ENCODE assay signal across 22 cellular contexts in the genomic region with DNA sequence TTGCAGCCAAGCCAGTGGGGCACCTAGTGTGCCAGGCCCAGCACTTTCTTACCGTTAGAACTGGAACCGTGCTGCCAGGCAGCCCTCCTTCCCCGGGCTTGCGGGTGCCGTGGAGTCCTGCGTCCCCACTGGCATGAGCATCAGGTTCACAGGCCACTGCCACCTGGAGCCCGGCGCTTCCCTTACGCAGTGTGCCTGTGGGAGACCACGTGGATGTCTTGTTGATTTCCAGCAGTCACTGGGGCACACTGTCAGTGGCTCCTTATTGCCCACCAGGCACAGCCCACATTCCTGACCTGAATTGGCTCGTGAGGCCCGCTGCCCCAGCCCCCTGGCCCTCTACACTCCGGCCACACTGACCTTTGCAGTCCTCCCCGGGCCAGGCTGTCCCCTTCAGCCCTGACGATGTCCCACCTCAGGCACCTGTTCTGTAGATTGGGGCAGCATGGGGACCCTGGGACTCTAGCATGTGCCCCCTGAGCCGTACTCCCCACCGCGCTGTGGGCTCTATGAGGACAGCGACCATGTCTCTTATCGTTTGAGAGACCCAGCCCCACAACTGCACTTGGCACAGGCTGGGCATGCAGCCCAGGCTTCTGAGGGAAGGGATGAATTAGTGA. TPM values are rescaled to one million over a fixed set of nuclear protein-coding genes. Genes with fewer than 3 reads are reported as not detected.
DNase-seq lines count a peak whose midpoint lies in the region; ATAC-seq, FAIRE-seq and TF ChIP-seq lines count a peak whose summit lies in the region.
"Had no signal": no experiment of that assay in that cellular context is flagged by ENCODE, and none has a peak within 500 bp of the region (broad histone marks: within the 10 kb centered on the region; RNA-seq: fewer than 3 reads in every experiment).

No MANE protein-coding gene starts in this region.

- H3K4me3 Mint-ChIP-seq in CD8-positive, alpha-beta T cell, result no peak overlapping the region
- H3K4me3 Mint-ChIP-seq: CD4-positive, alpha-beta T cell; HFFc6 had no signal

- no peak overlapping the region for H3K4me2 ChIP-seq in Karpas-422 (ENCODE audit: low read depth, low read length, poor library complexity, severe bottlenecking)
- H3K4me2 ChIP-seq: KMS-11 had no signal

- H3K4me1 Mint-ChIP-seq in CD8-positive, alpha-beta T cell (ENCODE audit: low read depth), result peaks cover 3% of the 10 kb centered on the region

- no peaks in the 10 kb centered on the region for H3K9me3 ChIP-seq in SJCRH30 (replicated peaks)
- H3K9me3 ChIP-seq in kidney (ENCODE audit: control insufficient read depth in 1 of 2, low read length in 2 of 2), result no peaks in the 10 kb centered on the region
- no peaks in the 10 kb centered on the region for H3K9me3 ChIP-seq in small intestine (ENCODE audit: control insufficient read depth, low read depth)
- H3K9me3 ChIP-seq in CD8-positive, alpha-beta T cell (ENCODE audit: low read length), result no peaks in the 10 kb centered on the region
- no peaks in the 10 kb centered on the region for H3K9me3 ChIP-seq in Karpas-422 (ENCODE audit: low read length)

- H4K20me1 ChIP-seq in Karpas-422 (ENCODE audit: insufficient read depth, low read depth, low read length), result 0 out of 2 replicates have a peak, but pooled peaks cover 4% of the 10 kb centered on the region

- H3K4me3 ChIP-seq in SJCRH30, result no peak overlapping the region
- no peak overlapping the region for H3K4me3 ChIP-seq in kidney (ENCODE audit: low read length in 2 of 2)
- H3K4me3 ChIP-seq in small intestine (ENCODE audit: low read depth in 1 of 2, low read length in 2 of 2), result no peak overlapping the region
- no peak overlapping the region for H3K4me3 ChIP-seq in CD8-positive, alpha-beta T cell (ENCODE audit: low read depth, low read length)
- H3K4me3 ChIP-seq in Karpas-422 (ENCODE audit: low read length), result no peak overlapping the region

- H3K27me3 ChIP-seq in SJCRH30, result no peaks in the 10 kb centered on the region
- H3K27me3 ChIP-seq in small intestine (ENCODE audit: control insufficient read depth in 2 of 2, insufficient read depth in 2 of 2, low read length in 2 of 2), result no peaks in the 10 kb centered on the region
- no peaks in the 10 kb centered on the region for H3K27me3 ChIP-seq in CD8-positive, alpha-beta T cell (ENCODE audit: insufficient read depth, low read length)
- no peaks in the 10 kb centered on the region for H3K27me3 ChIP-seq in Karpas-422 (ENCODE audit: low read length)

- H3K36me3 ChIP-seq in SJCRH30 (peaks cover 45% of the 10 kb centered on the region), kidney (ENCODE audit: control insufficient read depth in 1 of 2, insufficient read depth in 2 of 2, low read length in 2 of 2) (peaks cover 27 to 44% of the 10 kb centered on the region in 2 donors), small intestine (ENCODE audit: control insufficient read depth in 2 of 2, insufficient read depth in 2 of 2, low read length in 2 of 2) (peaks cover 7 to 11% of the 10 kb centered on the region in 2 donors), Karpas-422 (ENCODE audit: insufficient read depth, low read length) (peaks cover 4% of the 10 kb centered on the region; the same call in 1 of the 2 replicates)
- peaks cover 23% of the 10 kb centered on the region for H3K36me3 ChIP-seq in CD8-positive, alpha-beta T cell (ENCODE audit: insufficient read depth, low read length)

- WGBS in small intestine, 3 donors, result 61 to 89% (median 73%) methylated on average over 20 of the region's 20 CpGs

- DNase-seq in COLO668 (lab: John Stamatoyannopoulos, UW; ENCODE audit: unreplicated experiment) (peak; percentile 30), SJCRH30 (no peak), kidney (peak; percentile 41), small intestine (no peak), GM19239 (ENCODE audit: insufficient read length, low spot score) (no peak), Karpas-422 (no peak)
- no peak for DNase-seq in activated CD8-positive, alpha-beta memory T cell treated with anti-CD3 and anti-CD28 coated beads, Interleukin-2, amount 50 U/mL, for 4 hours
- DNase-seq in CD8-positive, alpha-beta T cell, result no peak
- DNase-seq: Calu3; CD4-positive, alpha-beta T cell; DMS79; GOT3; HFFc6; NCI-H1930; NCI-H345; NCI-H524 treated with DMSO at 0.1 percent for 48 hours; RPMI8226; SIG-M5 had no signal

- intact Hi-C loops in kidney (cut with DNase I), result no loop called here
- intact Hi-C loops in CD8-positive, alpha-beta T cell (cut with DNase I, micrococcal nuclease), result no loop called here

- H3K9me2 ChIP-seq in Karpas-422 (replicated peaks; ENCODE audit: insufficient read depth, low read length), result no peaks in the 10 kb centered on the region

- H3K9ac ChIP-seq in kidney (ENCODE audit: low read length in 2 of 2) (no peak overlapping the region), Karpas-422 (ENCODE audit: low read length) (no peak overlapping the region)
- H3K9ac ChIP-seq: KMS-11 had no signal

- no peak for TF ChIP-seq CTCF in kidney (IDR thresholded peaks at IDR 0.05; ENCODE audit: borderline replicate concordance, extremely low read depth, insufficient read depth)
- TF ChIP-seq CTCF in CD8-positive, alpha-beta T cell (IDR thresholded peaks at IDR 0.05), result no peak

- H3K27ac ChIP-seq in SJCRH30 (peak overlapping the region; percentile 94), kidney (ENCODE audit: low read depth in 2 of 2, low read length in 2 of 2) (no peak overlapping the region), small intestine (ENCODE audit: low read depth in 1 of 2, low read length in 1 of 2) (peak overlapping the region; percentile 78), Karpas-422 (ENCODE audit: low read length) (no peak overlapping the region)
- no peak overlapping the region for H3K27ac ChIP-seq in CD8-positive, alpha-beta T cell (ENCODE audit: low read depth, low read length)
- H3K27ac ChIP-seq: KMS-11 had no signal

- no peak for ATAC-seq in CD8-positive, alpha-beta T cell

- H3K36me3 Mint-ChIP-seq in CD8-positive, alpha-beta T cell, result peaks cover 73% of the 10 kb centered on the region

- FAIRE-seq in kidney (lab: Jason Lieb, UNC) (no peak), small intestine (lab: Jason Lieb, UNC) (no peak), GM19239 (lab: Jason Lieb, UNC) (no peak)
- FAIRE-seq: A204.1, GM12892, GM18507 had no signal

- H3K4me1 ChIP-seq in SJCRH30 (peaks cover 59% of the 10 kb centered on the region), kidney (ENCODE audit: control insufficient read depth in 1 of 2, insufficient read depth in 1 of 2, low read depth in 1 of 2, low read length in 2 of 2) (no peaks in the 10 kb centered on the region), small intestine (ENCODE audit: control insufficient read depth in 2 of 2, insufficient read depth in 1 of 2, low read depth in 1 of 2, low read length in 1 of 2) (peaks cover 0 to 6% of the 10 kb centered on the region in 2 donors), Karpas-422 (ENCODE audit: low read length) (no peaks in the 10 kb centered on the region)
- H3K4me1 ChIP-seq in CD8-positive, alpha-beta T cell (ENCODE audit: insufficient read depth, low read length), result peaks cover 4% of the 10 kb centered on the region

- POLR2A ChIA-PET in CD8-positive, alpha-beta T cell (lab: Charles Lee), result no interaction called here

- H3K27me3 Mint-ChIP-seq in CD8-positive, alpha-beta T cell (ENCODE audit: low read depth), result no peaks in the 10 kb centered on the region
- H3K27me3 Mint-ChIP-seq: CD4-positive, alpha-beta T cell had no signal

- H3K79me2 ChIP-seq in Karpas-422 (ENCODE audit: low read length), result no peaks in the 10 kb centered on the region; the same call in 1 of the 2 replicates

- H3K9me3 Mint-ChIP-seq in CD8-positive, alpha-beta T cell, result no peaks in the 10 kb centered on the region
- H3K9me3 Mint-ChIP-seq: CD4-positive, alpha-beta T cell; HFFc6 had no signal

- no peak overlapping the region for H2AFZ ChIP-seq in Karpas-422 (ENCODE audit: low read length)

- no peak overlapping the region for H3K27ac Mint-ChIP-seq in CD8-positive, alpha-beta T cell
- H3K27ac Mint-ChIP-seq: CD4-positive, alpha-beta T cell; HFFc6 had no signal

- CTCF ChIA-PET in CD8-positive, alpha-beta T cell (lab: Charles Lee), result no interaction called here

RNA-seq across cellular contexts. Expression of a gene that starts 10.4 kb away (rescaled TPM):
- 0.53 and 0.71 TPM in 2 replicates for total RNA-seq in SJCRH30 (2014; rRNA removed; shearing (Covaris generic))
- total RNA-seq in kidney, result 1.0 TPM
- polyA plus RNA-seq in kidney (ENCODE audit: insufficient read depth, low read depth, low replicate concordance) (16.7 TPM), small intestine (1 to 10 TPM; 2.8 to 7.4 (median 3.2) TPM)
- under 1 TPM; 0.19 to 0.30 TPM for total RNA-seq in CD8-positive, alpha-beta T cell
- 0.19 and 1.9 TPM in 2 replicates for total RNA-seq in Karpas-422 (2014; rRNA removed; shearing (Covaris generic); ENCODE audit: low replicate concordance)

RNA-seq across cellular contexts. Expression of a gene that starts 20.6 kb away (rescaled TPM):
- 87.6 and 89.5 TPM in 2 replicates for total RNA-seq in SJCRH30 (2014; rRNA removed; shearing (Covaris generic))
- total RNA-seq in kidney, result 47.7 TPM
- 38.0 TPM for polyA plus RNA-seq in kidney (ENCODE audit: insufficient read depth, low read depth, low replicate concordance)
- polyA plus RNA-seq in small intestine, result 10 to 100 TPM; 37.3 to 54.6 (median 47.3) TPM
- 10 to 100 TPM; 54.1 to 58.7 TPM for total RNA-seq in CD8-positive, alpha-beta T cell
- 26.8 and 54.8 TPM in 2 replicates for total RNA-seq in Karpas-422 (2014; rRNA removed; shearing (Covaris generic); ENCODE audit: low replicate concordance)

Comparison
In these comparisons a context has a peak if more than half of its experiments do, and no peak if none do; other contexts are left out.
1. DNase-seq: peak in COLO668 (single experiment) and kidney (single experiment); none in SJCRH30 (0 of 2), small intestine (single experiment), GM19239 (single experiment), activated CD8-positive, alpha-beta memory T cell treated with anti-CD3 and anti-CD28 coated beads, Interleukin-2, amount 50 U/mL, for 4 hours (single experiment), CD8-positive, alpha-beta T cell (0 of 7) and Karpas-422 (single experiment).
2. H3K27ac ChIP-seq: peak in SJCRH30 (single experiment) and small intestine (2 of 2); none in kidney (0 of 2), CD8-positive, alpha-beta T cell (single experiment) and Karpas-422 (single experiment).